8 cellular contexts compared by ENCODE assay signal in genomic region chr1:221742555-221743415, GRCh38. TPM values are rescaled to one million over a fixed set of nuclear protein-coding genes. Genes with fewer than 3 reads are reported as not detected.
DNase-seq lines count a peak whose midpoint lies in the region; ATAC-seq and TF ChIP-seq lines count a peak whose summit lies in the region.

No MANE protein-coding gene starts in this region.

- peak overlapping the region; percentile 71 for H3K23ac ChIP-seq in neuronal stem cell (ENCODE audit: low read depth, low read length, poor library complexity)

- H3K36me3 ChIP-seq in HUES6 (ENCODE audit: control insufficient read depth, insufficient read depth, low read length) (peaks cover 20% of the 10 kb centered on the region), neuronal stem cell (replicated peaks in 1 of 2; ENCODE audit: control insufficient read depth in 2 of 2, insufficient read depth in 2 of 2, low read length in 2 of 2) (no peaks in the 10 kb centered on the region)

- H3K27ac Mint-ChIP-seq in activated T-helper 17 cell treated with anti-CD3 and anti-CD28 coated beads, Interleukin-2, amount 50 U/mL, for 72 hours = peak overlapping the region; percentile 81

- H3K27ac ChIP-seq in HUES6 (ENCODE audit: low read depth, low read length) (peak overlapping the region; percentile 66; the same call in 1 of the 2 replicates), neuronal stem cell (replicated peaks; ENCODE audit: low read length) (peak overlapping the region; percentile 49), substantia nigra (ENCODE audit: low read depth, low read length, poor library complexity, severe bottlenecking) (peak overlapping the region; percentile 96)

- no peak overlapping the region for H2BK12ac ChIP-seq in neuronal stem cell (ENCODE audit: low read length)

- peak overlapping the region; percentile 93 for H2AFZ ChIP-seq in neuronal stem cell (ENCODE audit: low read length)

- peak; percentile 21 for TF ChIP-seq CTCF in fibroblast of villous mesenchyme (IDR thresholded peaks at IDR 0.05; ENCODE audit: insufficient read depth, low read depth, low read length)

- DNase-seq in DMS 273 treated with DMSO at 0.1 percent for 48 hours (lab: John Stamatoyannopoulos, UW) (peak; percentile 31), RKO (ENCODE audit: low spot score) (peak; percentile 84), fibroblast of villous mesenchyme (ENCODE audit: low read depth) (peak; percentile 80), neuronal stem cell (ENCODE audit: low spot score) (peak; percentile 78), substantia nigra (lab: John Stamatoyannopoulos, UW) (peak in 46 of 49 donors; percentile 27 to 91 (median 75))

- no peak overlapping the region for H4K91ac ChIP-seq in neuronal stem cell (ENCODE audit: low read depth, low read length, poor library complexity)

- H2BK5ac ChIP-seq in neuronal stem cell (ENCODE audit: low read length) = no peak overlapping the region

- no peak overlapping the region for H3K4me3 Mint-ChIP-seq in activated T-helper 17 cell treated with anti-CD3 and anti-CD28 coated beads, Interleukin-2, amount 50 U/mL, for 72 hours

- H3K9me3 ChIP-seq in HUES6 (ENCODE audit: control insufficient read depth, insufficient read depth, low read depth, low read length) = no peaks in the 10 kb centered on the region
- H3K9me3 ChIP-seq in neuronal stem cell (replicated peaks in 1 of 2; ENCODE audit: control insufficient read depth in 2 of 2, insufficient read depth in 1 of 2, low read depth in 1 of 2, low read length in 2 of 2) = no peaks in the 10 kb centered on the region

- peaks cover 14% of the 10 kb centered on the region for H3K4me1 Mint-ChIP-seq in activated T-helper 17 cell treated with anti-CD3 and anti-CD28 coated beads, Interleukin-2, amount 50 U/mL, for 72 hours

- H3K79me1 ChIP-seq in neuronal stem cell (ENCODE audit: low read depth, low read length) = no peaks in the 10 kb centered on the region

- H3K9me3 Mint-ChIP-seq in activated T-helper 17 cell treated with anti-CD3 and anti-CD28 coated beads, Interleukin-2, amount 50 U/mL, for 72 hours = no peaks in the 10 kb centered on the region

- H3K9ac ChIP-seq in HUES6 (ENCODE audit: low read length) = peak overlapping the region; percentile 84
- H3K9ac ChIP-seq in neuronal stem cell (ENCODE audit: low read depth, low read length, poor library complexity) = peak overlapping the region; percentile 79

- WGBS in neuronal stem cell (ENCODE audit: extremely low coverage in 2 of 2, insufficient read length in 2 of 2, insufficient replicate concordance in 1 of 2), 2 donors = no CpG with 5 or more reads among the region's 98 CpGs

- H3K36me3 Mint-ChIP-seq in activated T-helper 17 cell treated with anti-CD3 and anti-CD28 coated beads, Interleukin-2, amount 50 U/mL, for 72 hours (ENCODE audit: low read depth) = peaks cover 18% of the 10 kb centered on the region

- peak overlapping the region; percentile 84 for H3K4me2 ChIP-seq in neuronal stem cell (ENCODE audit: insufficient read depth, low read length, poor library complexity, severe bottlenecking)

- H3K4me3 ChIP-seq in HUES6 (ENCODE audit: low read depth, low read length) (peak overlapping the region; percentile 76), fibroblast of villous mesenchyme (ENCODE audit: low read depth, low read length) (peak overlapping the region; percentile 62), neuronal stem cell (ENCODE audit: low read length in 2 of 2) (peak overlapping the region; percentile 68 to 91)

- H3K27me3 ChIP-seq in HUES6 (ENCODE audit: control insufficient read depth, insufficient read depth, low read length) (peaks cover 10% of the 10 kb centered on the region; the same call in 1 of the 2 replicates), neuronal stem cell (ENCODE audit: control insufficient read depth in 3 of 3, insufficient read depth in 3 of 3, low read depth in 1 of 3, low read length in 3 of 3) (peaks cover 0 to 51% (median 12%) of the 10 kb centered on the region in 3 experiments)

- H3K14ac ChIP-seq in neuronal stem cell (ENCODE audit: low read length) = no peak overlapping the region

- H4K8ac ChIP-seq in neuronal stem cell (ENCODE audit: low read depth, low read length) = no peak overlapping the region

- peaks cover 25% of the 10 kb centered on the region for H3K4me1 ChIP-seq in HUES6 (ENCODE audit: control insufficient read depth, insufficient read depth, low read length)
- H3K4me1 ChIP-seq in neuronal stem cell (ENCODE audit: control insufficient read depth in 2 of 2, insufficient read depth in 1 of 2, low read depth in 1 of 2, low read length in 2 of 2) = peaks cover 0 to 9% of the 10 kb centered on the region in 2 donors

- no peak overlapping the region for H3K4ac ChIP-seq in neuronal stem cell (ENCODE audit: low read length)

- no peak overlapping the region for H2BK120ac ChIP-seq in neuronal stem cell (ENCODE audit: low read depth, low read length)

- no peaks in the 10 kb centered on the region for H3K27me3 Mint-ChIP-seq in activated T-helper 17 cell treated with anti-CD3 and anti-CD28 coated beads, Interleukin-2, amount 50 U/mL, for 72 hours

- no peak overlapping the region for H2AK5ac ChIP-seq in neuronal stem cell (ENCODE audit: low read depth, low read length)

- H2BK15ac ChIP-seq in neuronal stem cell (ENCODE audit: low read length) = no peak overlapping the region

- peak overlapping the region; percentile 84 for H3K18ac ChIP-seq in neuronal stem cell (ENCODE audit: low read length)

- peak; percentile 38 for ATAC-seq in GM21367 (IDR thresholded peaks at IDR 0.05; ENCODE audit: unreplicated experiment)
- peak; percentile 64 for ATAC-seq in activated T-helper 17 cell treated with anti-CD3 and anti-CD28 coated beads, Interleukin-2, amount 50 U/mL, for 72 hours (replicated peaks)

RNA-seq across cellular contexts. Expression of gene DUSP10, which starts 0.9 kb away (rescaled TPM):
- 10 to 100 TPM in 1 of 2 donors, 1 to 10 TPM in 1; 8.2 to 11.7 TPM for total RNA-seq in activated T-helper 17 cell treated with anti-CD3 and anti-CD28 coated beads, Interleukin-2, amount 50 U/mL, for 72 hours
- total RNA-seq in fibroblast of villous mesenchyme = 29.6 and 35.8 TPM in 2 replicates
- 1.8 TPM for polyA plus RNA-seq in neuronal stem cell (2013, experiment 1 of 2)
- 1.5 TPM for polyA plus RNA-seq in neuronal stem cell (2013, experiment 2 of 2)

Comparison
In these comparisons a context has a peak if more than half of its experiments do, and no peak if none do; other contexts are left out.
1. Peak in every context shown above with its lines: DNase-seq, ATAC-seq, H3K4me3 ChIP-seq and H3K27ac ChIP-seq.
2. DNase-seq: peak in every context shown above with its lines; median percentile 84 in RKO; 80 in fibroblast of villous mesenchyme; 78 in neuronal stem cell; 75 in substantia nigra; 31 in DMS 273 treated with DMSO at 0.1 percent for 48 hours.